Comparison of ENCODE assay signal across 21 cellular contexts in the genomic region with DNA sequence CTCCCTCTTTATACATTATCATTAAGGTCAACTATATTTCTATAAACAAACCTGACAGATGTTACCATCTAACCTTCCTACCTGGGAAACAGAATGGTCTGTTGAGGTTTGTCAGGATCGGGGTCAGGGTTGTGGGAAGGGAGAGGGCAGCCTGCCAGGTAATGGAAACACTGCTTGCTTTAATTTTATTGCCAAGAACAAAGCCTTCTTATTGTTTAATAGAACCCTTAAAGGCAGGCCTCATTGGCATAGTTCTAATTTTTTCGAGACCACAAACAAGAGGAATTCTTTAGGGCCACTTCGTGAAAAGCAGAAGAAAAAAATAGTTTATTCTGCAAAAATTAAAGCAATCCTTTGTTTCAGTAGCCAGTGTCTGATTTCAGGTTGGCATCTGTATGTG.
A peak's percentile ranks its signal among the peaks of the same experiment; 100 is the strongest.
DNase-seq lines count a peak whose midpoint lies in the region; ATAC-seq and TF ChIP-seq lines count a peak whose summit lies in the region.
"Had no signal": no experiment of that assay in that cellular context is flagged by ENCODE, and none has a peak within 500 bp of the region (broad histone marks: within the 10 kb centered on the region; RNA-seq: fewer than 3 reads in every experiment).

No MANE protein-coding gene starts in this region.

- H3K4me3 Mint-ChIP-seq in Calu3 (ENCODE audit: low read depth, unreplicated experiment), result no peak overlapping the region
- H3K4me3 Mint-ChIP-seq: CD4-positive, alpha-beta T cell had no signal

- TF ChIP-seq POLR2A in vagina (IDR thresholded peaks at IDR 0.05), result no peak

- H3K9me3 Mint-ChIP-seq in Calu3 (ENCODE audit: low read depth, unreplicated experiment), result peaks cover 2% of the 10 kb centered on the region
- H3K9me3 Mint-ChIP-seq: CD4-positive, alpha-beta T cell had no signal

- peak overlapping the region; percentile 2 for H2BK5ac ChIP-seq in mesenchymal stem cell (ENCODE audit: low read depth, low read length, poor library complexity, severe bottlenecking)

- H2AFZ ChIP-seq in mesenchymal stem cell (ENCODE audit: low read depth, low read length), result no peak overlapping the region

- no peak overlapping the region for H2BK120ac ChIP-seq in mesenchymal stem cell (ENCODE audit: low read depth, low read length)

- no peak overlapping the region for H3K18ac ChIP-seq in mesenchymal stem cell (ENCODE audit: low read depth in 1 of 2, low read length in 2 of 2)

- H3K4me1 Mint-ChIP-seq in Calu3 (ENCODE audit: low read depth, unreplicated experiment), result peaks cover 32% of the 10 kb centered on the region

- BruUV-seq in Calu3 (replicated peaks; lab: Mats Ljungman, UMichigan), result no TSS peak

- intact Hi-C loops in Calu3 (cut with micrococcal nuclease; ENCODE audit: unreplicated experiment), result loop anchor here (5.0 kb wide), 1 partner anchor 110 kb away; no protein-coding TSS in a partner anchor
- intact Hi-C loops in vagina (cut with DNase I), result no loop called here

- TF ChIP-seq RAD21 in Ishikawa (IDR thresholded peaks at IDR 0.05; ENCODE audit: low read depth), result no peak

- DNase-seq in Calu3 (peak; percentile 68), astrocyte of the hippocampus (ENCODE audit: low read depth, low spot score) (peak; percentile 73), mesenchymal stem cell (no peak), NCI-H226 (no peak), vagina (ENCODE audit: extremely low spot score in 2 of 2) (no peak), GDM1 (lab: John Stamatoyannopoulos, UW) (no peak)
- DNase-seq: activated T-cell treated with anti-CD3 and anti-CD28 coated beads, Interleukin-2, amount 50 U/mL, for 1 hour; CD4-positive, alpha-beta T cell; cortex of kidney; DMS153; heart right ventricle; left lung; NCI-H1417; NCI-H510A; posterior cingulate gyrus; stimulated activated CD4-positive, alpha-beta T cell treated with anti-CD3 and anti-CD28 coated beads, Interleukin-1b, Interleukin-23, amount 100 ng/mL, for 48 hours; SW 1271 had no signal

- WGBS in mesenchymal stem cell, result 74% methylated on average over 3 of the region's 3 CpGs

- no peak overlapping the region for H2AK5ac ChIP-seq in mesenchymal stem cell (ENCODE audit: low read length, severe bottlenecking)

- TF ChIP-seq CTCF in Calu3 (IDR thresholded peaks at IDR 0.05; ENCODE audit: unreplicated experiment) (no peak), vagina (IDR thresholded peaks at IDR 0.05) (no peak)

- H3K27me3 Mint-ChIP-seq in Calu3 (ENCODE audit: unreplicated experiment), result no peaks in the 10 kb centered on the region
- H3K27me3 Mint-ChIP-seq: CD4-positive, alpha-beta T cell had no signal

- no peak for TF ChIP-seq EP300 in Ishikawa (IDR thresholded peaks at IDR 0.05; ENCODE audit: borderline replicate concordance)

- H3K27ac ChIP-seq in mesenchymal stem cell (ENCODE audit: low read length, poor library complexity, severe bottlenecking), result peak overlapping the region; percentile 92
- H3K27ac ChIP-seq in vagina, result no peak overlapping the region
- H3K27ac ChIP-seq: RWPE1, suprapubic skin had no signal

- H3K9ac ChIP-seq in mesenchymal stem cell (ENCODE audit: low read length), result no peak overlapping the region

- no peak for ATAC-seq in GM21576 (IDR thresholded peaks at IDR 0.05; ENCODE audit: unreplicated experiment)
- ATAC-seq: left lung had no signal

- no peak overlapping the region for H3K4ac ChIP-seq in mesenchymal stem cell (ENCODE audit: low read depth in 1 of 2, low read length in 2 of 2)

- CTCF ChIA-PET in Calu3 (lab: Charles Lee), result no interaction called here

- no peak overlapping the region for H3K4me3 ChIP-seq in mesenchymal stem cell (ENCODE audit: insufficient read depth in 1 of 2, low read depth in 1 of 2, low read length in 2 of 2)
- no peak overlapping the region for H3K4me3 ChIP-seq in vagina
- H3K4me3 ChIP-seq: heart right ventricle, left lung, suprapubic skin had no signal

- no peak overlapping the region for H3K4me2 ChIP-seq in mesenchymal stem cell (ENCODE audit: low read length, poor library complexity, severe bottlenecking)

- no peak overlapping the region for H3K14ac ChIP-seq in mesenchymal stem cell (ENCODE audit: low read length in 2 of 2)

- no peak overlapping the region for H4K8ac ChIP-seq in mesenchymal stem cell (ENCODE audit: low read length)

- peaks cover 12% of the 10 kb centered on the region for H3K36me3 Mint-ChIP-seq in Calu3 (ENCODE audit: insufficient read depth, unreplicated experiment)

- no peaks in the 10 kb centered on the region for H3K9me3 ChIP-seq in mesenchymal stem cell (ENCODE audit: control insufficient read depth, low read length)
- no peaks in the 10 kb centered on the region for H3K9me3 ChIP-seq in vagina
- H3K9me3 ChIP-seq: heart right ventricle, left lung, suprapubic skin had no signal

- H3K4me1 ChIP-seq in mesenchymal stem cell (ENCODE audit: control insufficient read depth, insufficient read depth, low read depth, low read length) (peaks cover 2% of the 10 kb centered on the region), vagina (no peaks in the 10 kb centered on the region)
- H3K4me1 ChIP-seq: left lung, suprapubic skin had no signal

- no peak overlapping the region for H3K27ac Mint-ChIP-seq in Calu3 (ENCODE audit: unreplicated experiment)
- H3K27ac Mint-ChIP-seq: CD4-positive, alpha-beta T cell had no signal

- H3K27me3 ChIP-seq in mesenchymal stem cell (ENCODE audit: control insufficient read depth in 1 of 2, insufficient read depth in 1 of 2, low read length in 2 of 2) (no peaks in the 10 kb centered on the region), vagina (no peaks in the 10 kb centered on the region)
- H3K27me3 ChIP-seq: heart right ventricle, left lung, suprapubic skin had no signal

- H4K91ac ChIP-seq in mesenchymal stem cell (ENCODE audit: low read length), result no peak overlapping the region

- H2BK15ac ChIP-seq in mesenchymal stem cell (ENCODE audit: low read depth, poor library complexity, severe bottlenecking), result no peak overlapping the region

- H2BK12ac ChIP-seq in mesenchymal stem cell (ENCODE audit: low read length in 2 of 2), result no peak overlapping the region

- no peak overlapping the region for H3K23ac ChIP-seq in mesenchymal stem cell (ENCODE audit: low read length in 2 of 2)

- peaks cover 2% of the 10 kb centered on the region for H3K79me1 ChIP-seq in mesenchymal stem cell (replicated peaks; ENCODE audit: low read length, poor library complexity, severe bottlenecking)

- no peaks in the 10 kb centered on the region for H3K36me3 ChIP-seq in mesenchymal stem cell (ENCODE audit: control insufficient read depth in 1 of 2, insufficient read depth in 2 of 2, low read depth in 1 of 2, low read length in 2 of 2)
- H3K36me3 ChIP-seq in vagina, result no peaks in the 10 kb centered on the region
- H3K36me3 ChIP-seq: heart right ventricle, left lung, suprapubic skin had no signal

TF ChIP-seq in Ishikawa, 13 proteins besides CTCF, POLR2A, EP300 and RAD21:
- TF ChIP-seq NFIC (IDR thresholded peaks at IDR 0.05) (peak; percentile 57; the same call in 1 of the 2 replicates), TEAD4 (IDR thresholded peaks at IDR 0.05) (peak; percentile 44; the same call in 1 of the 2 replicates)
- TF ChIP-seq, protein P1, sequence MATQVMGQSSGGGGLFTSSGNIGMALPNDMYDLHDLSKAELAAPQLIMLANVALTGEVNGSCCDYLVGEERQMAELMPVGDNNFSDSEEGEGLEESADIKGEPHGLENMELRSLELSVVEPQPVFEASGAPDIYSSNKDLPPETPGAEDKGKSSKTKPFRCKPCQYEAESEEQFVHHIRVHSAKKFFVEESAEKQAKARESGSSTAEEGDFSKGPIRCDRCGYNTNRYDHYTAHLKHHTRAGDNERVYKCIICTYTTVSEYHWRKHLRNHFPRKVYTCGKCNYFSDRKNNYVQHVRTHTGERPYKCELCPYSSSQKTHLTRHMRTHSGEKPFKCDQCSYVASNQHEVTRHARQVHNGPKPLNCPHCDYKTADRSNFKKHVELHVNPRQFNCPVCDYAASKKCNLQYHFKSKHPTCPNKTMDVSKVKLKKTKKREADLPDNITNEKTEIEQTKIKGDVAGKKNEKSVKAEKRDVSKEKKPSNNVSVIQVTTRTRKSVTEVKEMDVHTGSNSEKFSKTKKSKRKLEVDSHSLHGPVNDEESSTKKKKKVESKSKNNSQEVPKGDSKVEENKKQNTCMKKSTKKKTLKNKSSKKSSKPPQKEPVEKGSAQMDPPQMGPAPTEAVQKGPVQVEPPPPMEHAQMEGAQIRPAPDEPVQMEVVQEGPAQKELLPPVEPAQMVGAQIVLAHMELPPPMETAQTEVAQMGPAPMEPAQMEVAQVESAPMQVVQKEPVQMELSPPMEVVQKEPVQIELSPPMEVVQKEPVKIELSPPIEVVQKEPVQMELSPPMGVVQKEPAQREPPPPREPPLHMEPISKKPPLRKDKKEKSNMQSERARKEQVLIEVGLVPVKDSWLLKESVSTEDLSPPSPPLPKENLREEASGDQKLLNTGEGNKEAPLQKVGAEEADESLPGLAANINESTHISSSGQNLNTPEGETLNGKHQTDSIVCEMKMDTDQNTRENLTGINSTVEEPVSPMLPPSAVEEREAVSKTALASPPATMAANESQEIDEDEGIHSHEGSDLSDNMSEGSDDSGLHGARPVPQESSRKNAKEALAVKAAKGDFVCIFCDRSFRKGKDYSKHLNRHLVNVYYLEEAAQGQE (IDR thresholded peaks at IDR 0.05; ENCODE audit: low read depth), result no peak

Comparison
In these comparisons a context has a peak if more than half of its experiments do, and no peak if none do; other contexts are left out.
1. DNase-seq: peak in Calu3 (single experiment) and astrocyte of the hippocampus (single experiment); none in mesenchymal stem cell (single experiment), NCI-H226 (single experiment), vagina (0 of 2) and GDM1 (single experiment).